ENCODE assay signal across 8 cellular contexts in genomic region chr16:57667526-57668258, GRCh38. TPM values are rescaled to one million over a fixed set of nuclear protein-coding genes. Genes with fewer than 3 reads are reported as not detected.
DNase-seq lines count a peak whose midpoint lies in the region; ATAC-seq and TF ChIP-seq lines count a peak whose summit lies in the region.
"Had no signal": no experiment of that assay in that cellular context is flagged by ENCODE, and none has a peak within 500 bp of the region (broad histone marks: within the 10 kb centered on the region; RNA-seq: fewer than 3 reads in every experiment).

No MANE protein-coding gene starts in this region.

- H3K4me1 Mint-ChIP-seq in activated T-helper 2 cell treated with anti-CD3 and anti-CD28 coated beads, Interferon-gamma antibody, Interleukin-2, Interleukin-4, amounts not matched to agents 10 μg/mL and 5 μg/mL and 100 μg/mL, durations not matched to agents 14 hours and 24 hours and 36 hours (ENCODE audit: low read depth), result no peaks in the 10 kb centered on the region
- H3K4me1 Mint-ChIP-seq: activated naive CD8-positive, alpha-beta T cell treated with anti-CD3 and anti-CD28 coated beads, Interleukin-2, amount 50 U/mL, for 24 hours had no signal

- DNase-seq in HCEC 1CT (peak; percentile 6), RPMI7951 (ENCODE audit: low read depth) (peak; percentile 78), heart right ventricle (no peak)
- peak; percentile 12 for DNase-seq in stimulated activated CD8-positive, alpha-beta memory T cell treated with anti-CD3 and anti-CD28 coated beads, Interleukin-12 subunit alpha, Interleukin-12 subunit beta, amount 100 ng/mL, for 1 hour (ENCODE audit: low read depth)
- no peak for DNase-seq in activated T-helper 2 cell treated with anti-CD3 and anti-CD28 coated beads, Interferon-gamma antibody, Interleukin-2, Interleukin-4, amounts not matched to agents 10 μg/mL and 5 μg/mL and 100 μg/mL, durations not matched to agents 14 hours and 24 hours and 36 hours (ENCODE audit: low spot score)
- no peak for DNase-seq in stimulated activated naive CD4-positive, alpha-beta T cell treated with Interleukin-2 at 50 U/mL for 16 hours (lab: John Stamatoyannopoulos, UW)
- DNase-seq: activated naive CD8-positive, alpha-beta T cell treated with anti-CD3 and anti-CD28 coated beads, Interleukin-2, amount 50 U/mL, for 24 hours had no signal

- ATAC-seq in heart right ventricle (peak in 7 of 8 donors; percentile 30 to 79 (median 66)), HG02623 (IDR thresholded peaks at IDR 0.05; ENCODE audit: unreplicated experiment) (no peak)
- ATAC-seq: activated naive CD8-positive, alpha-beta T cell treated with anti-CD3 and anti-CD28 coated beads, Interleukin-2, amount 50 U/mL, for 24 hours had no signal

- H3K27ac ChIP-seq in heart right ventricle, result peak overlapping the region in 3 of 10 donors; percentile 15 to 85 (median 67)

- intact Hi-C loops in heart right ventricle (cut with DNase I), result no loop called here
- intact Hi-C loops in activated T-helper 2 cell treated with anti-CD3 and anti-CD28 coated beads, Interferon-gamma antibody, Interleukin-2, Interleukin-4, amounts not matched to agents 10 μg/mL and 5 μg/mL and 100 μg/mL, durations not matched to agents 14 hours and 24 hours and 36 hours (cut with micrococcal nuclease), result no loop called here

- peaks cover 0 to 21% (median 0%) of the 10 kb centered on the region in 9 donors for H3K4me1 ChIP-seq in heart right ventricle

- H3K36me3 Mint-ChIP-seq in activated T-helper 2 cell treated with anti-CD3 and anti-CD28 coated beads, Interferon-gamma antibody, Interleukin-2, Interleukin-4, amounts not matched to agents 10 μg/mL and 5 μg/mL and 100 μg/mL, durations not matched to agents 14 hours and 24 hours and 36 hours (ENCODE audit: low read depth), result no peaks in the 10 kb centered on the region

- H3K9me3 Mint-ChIP-seq in activated T-helper 2 cell treated with anti-CD3 and anti-CD28 coated beads, Interferon-gamma antibody, Interleukin-2, Interleukin-4, amounts not matched to agents 10 μg/mL and 5 μg/mL and 100 μg/mL, durations not matched to agents 14 hours and 24 hours and 36 hours, result no peaks in the 10 kb centered on the region
- H3K9me3 Mint-ChIP-seq: activated naive CD8-positive, alpha-beta T cell treated with anti-CD3 and anti-CD28 coated beads, Interleukin-2, amount 50 U/mL, for 24 hours had no signal

- H3K4me3 ChIP-seq in heart right ventricle, result peak overlapping the region in 1 of 10 donors; percentile 40

- TF ChIP-seq CTCF in heart right ventricle (IDR thresholded peaks at IDR 0.05), result peak in 5 of 9 donors; percentile 22 to 38 (median 24)

- H3K27me3 Mint-ChIP-seq in activated T-helper 2 cell treated with anti-CD3 and anti-CD28 coated beads, Interferon-gamma antibody, Interleukin-2, Interleukin-4, amounts not matched to agents 10 μg/mL and 5 μg/mL and 100 μg/mL, durations not matched to agents 14 hours and 24 hours and 36 hours (ENCODE audit: low read depth), result peaks cover 8% of the 10 kb centered on the region
- H3K27me3 Mint-ChIP-seq: activated naive CD8-positive, alpha-beta T cell treated with anti-CD3 and anti-CD28 coated beads, Interleukin-2, amount 50 U/mL, for 24 hours had no signal

- no peak overlapping the region for H3K4me3 Mint-ChIP-seq in activated T-helper 2 cell treated with anti-CD3 and anti-CD28 coated beads, Interferon-gamma antibody, Interleukin-2, Interleukin-4, amounts not matched to agents 10 μg/mL and 5 μg/mL and 100 μg/mL, durations not matched to agents 14 hours and 24 hours and 36 hours (ENCODE audit: low read depth)
- H3K4me3 Mint-ChIP-seq: activated naive CD8-positive, alpha-beta T cell treated with anti-CD3 and anti-CD28 coated beads, Interleukin-2, amount 50 U/mL, for 24 hours had no signal

- H3K9me3 ChIP-seq in heart right ventricle, result no peaks in the 10 kb centered on the region

- peaks cover 0 to 14% (median 0%) of the 10 kb centered on the region in 7 donors for H3K27me3 ChIP-seq in heart right ventricle

- 68 to 70% methylated on average over 17 of the region's 17 CpGs for WGBS in heart right ventricle, 2 donors

- H3K36me3 ChIP-seq in heart right ventricle, result peaks cover 0 to 18% (median 0%) of the 10 kb centered on the region in 9 donors

- no peak overlapping the region for H3K27ac Mint-ChIP-seq in activated T-helper 2 cell treated with anti-CD3 and anti-CD28 coated beads, Interferon-gamma antibody, Interleukin-2, Interleukin-4, amounts not matched to agents 10 μg/mL and 5 μg/mL and 100 μg/mL, durations not matched to agents 14 hours and 24 hours and 36 hours
- H3K27ac Mint-ChIP-seq: activated naive CD8-positive, alpha-beta T cell treated with anti-CD3 and anti-CD28 coated beads, Interleukin-2, amount 50 U/mL, for 24 hours had no signal

RNA-seq across cellular contexts. Expression of gene ADGRG3, which starts 0.4 kb away (rescaled TPM):
- not detected in 2 replicates for total RNA-seq in RPMI7951 (2014; rRNA removed; shearing (Covaris generic))
- total RNA-seq in heart right ventricle, result 1 to 10 TPM in 2 of 10 donors, under 1 TPM in 6, not detected in 2; 0.29 to 2.4 (median 0.65) TPM
- polyA plus RNA-seq in heart right ventricle, result under 1 TPM; 0.22 to 0.57 TPM
- total RNA-seq in activated T-helper 2 cell treated with anti-CD3 and anti-CD28 coated beads, Interferon-gamma antibody, Interleukin-2, Interleukin-4, amounts not matched to agents 10 μg/mL and 5 μg/mL and 100 μg/mL, durations not matched to agents 14 hours and 24 hours and 36 hours, result not detected in 2 replicates

RNA-seq across cellular contexts. Expression of gene DRC7, which starts 26.9 kb away (rescaled TPM):
- not detected in 2 replicates for total RNA-seq in RPMI7951 (2014; rRNA removed; shearing (Covaris generic))
- total RNA-seq in heart right ventricle, result under 1 TPM in 1 of 10 donors, not detected in 9; 0.09 TPM
- not detected for polyA plus RNA-seq in heart right ventricle
- not detected in 2 replicates for total RNA-seq in activated T-helper 2 cell treated with anti-CD3 and anti-CD28 coated beads, Interferon-gamma antibody, Interleukin-2, Interleukin-4, amounts not matched to agents 10 μg/mL and 5 μg/mL and 100 μg/mL, durations not matched to agents 14 hours and 24 hours and 36 hours

RNA-seq across cellular contexts. Expression of gene ADGRG1, which starts 39.3 kb away (rescaled TPM):
- 3.7 and 9.8 TPM in 2 replicates for total RNA-seq in RPMI7951 (2014; rRNA removed; shearing (Covaris generic))
- total RNA-seq in heart right ventricle, result 10 to 100 TPM; 11.1 to 46.3 (median 18.5) TPM
- 10 to 100 TPM; 19.2 to 27.7 TPM for polyA plus RNA-seq in heart right ventricle
- total RNA-seq in activated T-helper 2 cell treated with anti-CD3 and anti-CD28 coated beads, Interferon-gamma antibody, Interleukin-2, Interleukin-4, amounts not matched to agents 10 μg/mL and 5 μg/mL and 100 μg/mL, durations not matched to agents 14 hours and 24 hours and 36 hours, result 1.8 and 1.9 TPM in 2 replicates

Comparison
In these comparisons a context has a peak if more than half of its experiments do, and no peak if none do; other contexts are left out.
1. DNase-seq: peak in HCEC 1CT (single experiment), RPMI7951 (single experiment) and stimulated activated CD8-positive, alpha-beta memory T cell treated with anti-CD3 and anti-CD28 coated beads, Interleukin-12 subunit alpha, Interleukin-12 subunit beta, amount 100 ng/mL, for 1 hour (single experiment); none in heart right ventricle (0 of 2), activated T-helper 2 cell treated with anti-CD3 and anti-CD28 coated beads, Interferon-gamma antibody, Interleukin-2, Interleukin-4, amounts not matched to agents 10 μg/mL and 5 μg/mL and 100 μg/mL, durations not matched to agents 14 hours and 24 hours and 36 hours (single experiment) and stimulated activated naive CD4-positive, alpha-beta T cell treated with Interleukin-2 at 50 U/mL for 16 hours (single experiment).